8 cellular contexts compared by ENCODE assay signal in genomic region chr6:106360410-106360988, GRCh38. TPM values are rescaled to one million over a fixed set of nuclear protein-coding genes. Genes with fewer than 3 reads are reported as not detected.
DNase-seq lines count a peak whose midpoint lies in the region; ATAC-seq and TF ChIP-seq lines count a peak whose summit lies in the region.

CRYBG1 (plus strand) TSS chr6:106360717; CDS start chr6:106360909, 192 bp downstream.

- ATAC-seq in HG02571 (IDR thresholded peaks at IDR 0.05; ENCODE audit: unreplicated experiment) (peak; percentile 64), right lobe of liver (peak; percentile 90 to 95 (median 92))

- H3K27me3 ChIP-seq in colonic mucosa (no peaks in the 10 kb centered on the region), right lobe of liver (peaks cover 9 to 15% of the 10 kb centered on the region in 2 donors)

- H3K9ac ChIP-seq in colonic mucosa (ENCODE audit: low read depth in 2 of 2, low read length in 2 of 2) = peak within 1 kb of the TSS; percentile 66 to 79

- no peaks in the 10 kb centered on the region for H3K9me3 ChIP-seq in colonic mucosa
- H3K9me3 ChIP-seq in right lobe of liver = no peaks in the 10 kb centered on the region

- H3K4me3 ChIP-seq in colonic mucosa (peak within 1 kb of the TSS; percentile 61), right lobe of liver (peak within 1 kb of the TSS; percentile 35 to 53 (median 35))

- TF ChIP-seq CTCF in colonic mucosa (IDR thresholded peaks at IDR 0.05) (peak; percentile 96), right lobe of liver (IDR thresholded peaks at IDR 0.05) (peak; percentile 61 to 90 (median 80))

- intact Hi-C loops in colonic mucosa (cut with DNase I) (no loop called here), right lobe of liver (cut with DNase I) (no loop called here)

- H3K36me3 ChIP-seq in colonic mucosa (no peaks in the 10 kb centered on the region), right lobe of liver (no peaks in the 10 kb centered on the region)

- no CpG with 5 or more reads among the region's 66 CpGs for WGBS in right lobe of liver (ENCODE audit: insufficient coverage, low coverage, low lambda C conversion rate, missing lambda C conversion rate)

- no peak for TF ChIP-seq POLR2A in right lobe of liver (IDR thresholded peaks at IDR 0.05)

- DNase-seq in EL = peak; percentile 41
- peak; percentile 9 for DNase-seq in NCI-H2081 treated with DMSO at 0.1 percent for 48 hours (lab: John Stamatoyannopoulos, UW)
- DNase-seq in activated CD4-positive, alpha-beta T cell treated with anti-CD3 and anti-CD28 coated beads for 4 hours = peak; percentile 58 to 69
- peak; percentile 88 for DNase-seq in colonic mucosa
- peak; percentile 55 to 68 (median 58) for DNase-seq in right lobe of liver
- peak; percentile 54 to 63 for DNase-seq in stimulated activated CD4-positive, alpha-beta T cell treated with anti-CD3 and anti-CD28 coated beads, Interleukin-4, amount 100 ng/mL, for 4 hours
- DNase-seq in OCI-M1 (lab: John Stamatoyannopoulos, UW) = no peak

- H3K27ac ChIP-seq in colonic mucosa = no peak within 1 kb of the TSS
- no peak within 1 kb of the TSS for H3K27ac ChIP-seq in right lobe of liver

- no peaks in the 10 kb centered on the region for H3K4me1 ChIP-seq in colonic mucosa
- H3K4me1 ChIP-seq in right lobe of liver = peaks cover 0 to 11% (median 0%) of the 10 kb centered on the region in 4 donors

RNA-seq across cellular contexts. Expression of gene CRYBG1, which starts in this region (rescaled TPM):
- 100 to 1,000 TPM in 1 of 2 donors, 10 to 100 TPM in 1; 80.5 to 102 TPM for total RNA-seq in colonic mucosa
- total RNA-seq in right lobe of liver = 10 to 100 TPM in 1 of 6 experiments, 1 to 10 TPM in 5; 6.8 to 10.9 (median 7.9) TPM

Comparison
In these comparisons a context has a peak if more than half of its experiments do, and no peak if none do; other contexts are left out.
1. RNA of gene CRYBG1 (total RNA-seq): 80.5 to 102 TPM in colonic mucosa; 6.8 to 10.9 TPM in right lobe of liver; every median in the first group is over 4 times any median in the second.